Comparison of ENCODE assay signal across 8 cellular contexts in the genomic region with DNA sequence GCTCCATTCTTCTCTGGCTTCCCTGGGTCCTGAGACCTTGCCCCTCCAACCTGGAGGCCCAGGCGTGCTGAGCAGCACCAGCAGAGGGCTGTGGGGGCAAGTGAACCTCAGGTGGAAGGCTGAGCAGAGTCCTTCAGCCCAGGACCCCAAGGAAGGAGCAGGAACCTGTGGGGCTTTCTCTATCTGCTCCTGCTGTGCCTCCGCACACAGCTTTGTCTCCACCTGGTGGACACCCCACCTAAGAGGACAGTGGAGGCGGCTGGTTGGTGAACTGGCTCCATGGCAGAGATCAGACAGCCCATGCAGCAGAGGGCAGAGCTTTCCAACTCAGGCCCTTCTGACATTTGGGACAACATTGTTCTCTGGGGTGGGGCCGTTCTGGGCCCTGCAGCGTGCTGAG. TPM values are rescaled to one million over a fixed set of nuclear protein-coding genes. Genes with fewer than 3 reads are reported as not detected.
A peak's percentile ranks its signal among the peaks of the same experiment; 100 is the strongest.
DNase-seq lines count a peak whose midpoint lies in the region; ATAC-seq and TF ChIP-seq lines count a peak whose summit lies in the region.

No MANE protein-coding gene starts in this region.

- TF ChIP-seq CTCF in ovary (IDR thresholded peaks at IDR 0.05), result no peak

- no peaks in the 10 kb centered on the region for H3K27me3 ChIP-seq in ovary

- H3K9me3 ChIP-seq in ovary, result peaks cover 0 to 12% of the 10 kb centered on the region in 2 donors

- no peaks in the 10 kb centered on the region for H3K27me3 Mint-ChIP-seq in activated naive CD4-positive, alpha-beta T cell treated with anti-CD3 and anti-CD28 coated beads for 36 hours (ENCODE audit: low read depth)
- no peaks in the 10 kb centered on the region for H3K27me3 Mint-ChIP-seq in naive B cell

- WGBS in ovary, 3 donors, result 61 to 75% (median 63%) methylated on average over 5 of the region's 5 CpGs

- DNase-seq in NCI-H2171 treated with DMSO at 0.1 percent for 48 hours (lab: John Stamatoyannopoulos, UW), result peak; percentile 49
- no peak for DNase-seq in NCI-H2171 (lab: John Stamatoyannopoulos, UW)
- DNase-seq in NOMO-1 (lab: John Stamatoyannopoulos, UW; ENCODE audit: unreplicated experiment in 2 of 2), result peak; percentile 4 to 22
- peak; percentile 61 for DNase-seq in activated naive CD4-positive, alpha-beta T cell treated with anti-CD3 and anti-CD28 coated beads for 36 hours
- peak; percentile 21 for DNase-seq in naive B cell
- no peak for DNase-seq in pons (ENCODE audit: low spot score)
- DNase-seq in NCI-H2227 (lab: John Stamatoyannopoulos, UW; ENCODE audit: unreplicated experiment), result no peak
- DNase-seq in ovary, result no peak

- peaks cover 15% of the 10 kb centered on the region for H3K9me3 Mint-ChIP-seq in activated naive CD4-positive, alpha-beta T cell treated with anti-CD3 and anti-CD28 coated beads for 36 hours
- peaks cover 0 to 9% (median 0%) of the 10 kb centered on the region in 7 donors for H3K9me3 Mint-ChIP-seq in naive B cell

- no peak for TF ChIP-seq POLR2A in ovary (IDR thresholded peaks at IDR 0.05)

- H3K4me3 Mint-ChIP-seq in activated naive CD4-positive, alpha-beta T cell treated with anti-CD3 and anti-CD28 coated beads for 36 hours, result no peak overlapping the region
- no peak overlapping the region for H3K4me3 Mint-ChIP-seq in naive B cell

- no peak overlapping the region for H3K4me3 ChIP-seq in ovary

- no peaks in the 10 kb centered on the region for H3K4me1 ChIP-seq in ovary (ENCODE audit: insufficient read depth)

- H3K4me1 Mint-ChIP-seq in activated naive CD4-positive, alpha-beta T cell treated with anti-CD3 and anti-CD28 coated beads for 36 hours (ENCODE audit: low read depth), result no peaks in the 10 kb centered on the region
- peaks cover 2 to 8% (median 7%) of the 10 kb centered on the region in 3 donors for H3K4me1 Mint-ChIP-seq in naive B cell

- no peak for TF ChIP-seq EP300 in ovary (IDR thresholded peaks at IDR 0.05)

- intact Hi-C loops in activated naive CD4-positive, alpha-beta T cell treated with anti-CD3 and anti-CD28 coated beads for 36 hours (cut with micrococcal nuclease), result no loop called here
- intact Hi-C loops in ovary (cut with DNase I), result no loop called here

- ATAC-seq in naive B cell (ENCODE audit: low read depth in 2 of 2), result peak; percentile 61 to 73

- no peaks in the 10 kb centered on the region for H3K36me3 ChIP-seq in ovary

- peaks cover 6% of the 10 kb centered on the region for H3K36me3 Mint-ChIP-seq in activated naive CD4-positive, alpha-beta T cell treated with anti-CD3 and anti-CD28 coated beads for 36 hours (ENCODE audit: low read depth)
- peaks cover 0 to 8% of the 10 kb centered on the region in 2 donors for H3K36me3 Mint-ChIP-seq in naive B cell

- no peak overlapping the region for H3K27ac Mint-ChIP-seq in activated naive CD4-positive, alpha-beta T cell treated with anti-CD3 and anti-CD28 coated beads for 36 hours
- H3K27ac Mint-ChIP-seq in naive B cell, result peak overlapping the region in 1 of 6 donors; percentile 4

- H3K27ac ChIP-seq in ovary, result no peak overlapping the region

- CTCF ChIA-PET in activated naive CD4-positive, alpha-beta T cell treated with anti-CD3 and anti-CD28 coated beads for 36 hours (lab: Charles Lee), result interaction anchor here (0.6 to 1.7 kb wide), 6 partner anchors 16 to 364 kb away, joined by 3 to 4 read pairs (median 4); no protein-coding TSS in a partner anchor

RNA-seq across cellular contexts. Expression of a gene that starts 19.7 kb away (rescaled TPM):
- total RNA-seq in activated naive CD4-positive, alpha-beta T cell treated with anti-CD3 and anti-CD28 coated beads for 36 hours, result under 1 TPM in 1 of 2 experiments, not detected in 1; 0.27 TPM
- 1 to 10 TPM in 1 of 6 donors, under 1 TPM in 2, not detected in 3; 0.45 to 3.5 (median 0.95) TPM for polyA plus RNA-seq in naive B cell (ENCODE audit: low read depth in 6 of 6)
- under 1 TPM in 5 of 7 donors, not detected in 2; 0.05 to 0.25 (median 0.11) TPM for total RNA-seq in ovary
- polyA plus RNA-seq in ovary, result under 1 TPM in 1 of 2 donors, not detected in 1; 0.17 TPM

RNA-seq across cellular contexts. Expression of a gene that starts 31.4 kb away (rescaled TPM):
- total RNA-seq in activated naive CD4-positive, alpha-beta T cell treated with anti-CD3 and anti-CD28 coated beads for 36 hours, result under 1 TPM in 1 of 2 experiments, not detected in 1; 0.07 TPM
- polyA plus RNA-seq in naive B cell (ENCODE audit: low read depth in 6 of 6), result not detected
- under 1 TPM in 1 of 7 donors, not detected in 6; 0.31 TPM for total RNA-seq in ovary
- polyA plus RNA-seq in ovary, result not detected

Comparison
In these comparisons a context has a peak if more than half of its experiments do, and no peak if none do; other contexts are left out.
1. DNase-seq: peak in NCI-H2171 treated with DMSO at 0.1 percent for 48 hours (single experiment), NOMO-1 (2 of 2), activated naive CD4-positive, alpha-beta T cell treated with anti-CD3 and anti-CD28 coated beads for 36 hours (single experiment) and naive B cell (single experiment); none in NCI-H2171 (single experiment), pons (single experiment), NCI-H2227 (single experiment) and ovary (0 of 5).